In genomic region chr19:46404039-46404883, GRCh38 we compare ENCODE assay signal across 1 cellular context.
A peak's percentile ranks its signal among the peaks of the same experiment; 100 is the strongest.
TF ChIP-seq lines count a peak whose summit lies in the region.

No MANE protein-coding gene starts in this region.

TF ChIP-seq in HepG2, 621 proteins besides CTCF, POLR2A, EP300 and RAD21 (continued from another document):
- TF ChIP-seq ZNF407 (CRISPR knock-in tag; IDR thresholded peaks at IDR 0.05; ENCODE audit: not compliant biosample characterization) (peak; percentile 85), MTF1 (CRISPR knock-in tag; IDR thresholded peaks at IDR 0.05) (no peak), ZNF530 (CRISPR knock-in tag; IDR thresholded peaks at IDR 0.05; ENCODE audit: low read depth) (no peak; the same call in 1 of the 2 replicates), ATF6 (CRISPR knock-in tag; conservative IDR thresholded peaks at IDR 0.05) (0 out of 2 replicates have a peak, but pooled peaks have one; percentile 54), ZNF770 (CRISPR knock-in tag; IDR thresholded peaks at IDR 0.05) (peak; percentile 95), ZNF672 (CRISPR knock-in tag; IDR thresholded peaks at IDR 0.05) (no peak), ZSCAN21 (CRISPR knock-in tag; IDR thresholded peaks at IDR 0.05; ENCODE audit: borderline replicate concordance) (peak; percentile 67; the same call in 1 of the 2 replicates), GPN1 (CRISPR knock-in tag; IDR thresholded peaks at IDR 0.05; ENCODE audit: borderline replicate concordance) (no peak), DPF2 (CRISPR knock-in tag; IDR thresholded peaks at IDR 0.05; ENCODE audit: borderline replicate concordance, low read depth) (no peak), DNMT1 (CRISPR knock-in tag; IDR thresholded peaks at IDR 0.05) (0 out of 2 replicates have a peak, but pooled peaks have one; percentile 26), HNF4G (IDR thresholded peaks at IDR 0.05; ENCODE audit: borderline replicate concordance, low read depth, low read length) (no peak), HNF4G (CRISPR knock-in tag; IDR thresholded peaks at IDR 0.05; ENCODE audit: borderline replicate concordance, low read depth) (peak; percentile 26; the same call in 1 of the 2 replicates), ZNF275 (CRISPR knock-in tag; IDR thresholded peaks at IDR 0.05; ENCODE audit: borderline replicate concordance) (peak; percentile 48; the same call in 1 of the 2 replicates), MXD1 (CRISPR knock-in tag; IDR thresholded peaks at IDR 0.05) (peak; percentile 68), TAF15 (IDR thresholded peaks at IDR 0.05; ENCODE audit: low read depth, low read length, poor library complexity, severe bottlenecking) (peak; percentile 22), ZNF496 (CRISPR knock-in tag; IDR thresholded peaks at IDR 0.05; ENCODE audit: insufficient replicate concordance) (no peak)
